ENCODE assay signal across 33 cellular contexts in genomic region chr9:33467526-33467925, GRCh38. TPM values are rescaled to one million over a fixed set of nuclear protein-coding genes. Genes with fewer than 3 reads are reported as not detected.
A peak's percentile ranks its signal among the peaks of the same experiment; 100 is the strongest.
DNase-seq lines count a peak whose midpoint lies in the region; ATAC-seq, FAIRE-seq and TF ChIP-seq lines count a peak whose summit lies in the region.
"Had no signal": no experiment of that assay in that cellular context is flagged by ENCODE, and none has a peak within 500 bp of the region (broad histone marks: within the 10 kb centered on the region; RNA-seq: fewer than 3 reads in every experiment).

No MANE protein-coding gene starts in this region.

- no peaks in the 10 kb centered on the region for H3K9me3 Mint-ChIP-seq in activated CD4-positive, alpha-beta memory T cell treated with anti-CD3 and anti-CD28 coated beads for 36 hours
- no peaks in the 10 kb centered on the region for H3K9me3 Mint-ChIP-seq in activated CD4-positive, alpha-beta memory T cell treated with anti-CD3 and anti-CD28 coated beads, Interleukin-2, amount 10 ng/mL, durations not matched to agents 7 days and 5 days
- H3K9me3 Mint-ChIP-seq: CD4-positive, CD25-positive, alpha-beta regulatory T cell; H9; nephron; T-helper 2 cell treated with Interferon-gamma antibody and Interleukin-4, amounts not matched to agents 5 μg/mL and 100 μg/mL, for 36 hours had no signal

- peak; percentile 3 for DNase-seq in activated CD4-positive, alpha-beta memory T cell treated with anti-CD3 and anti-CD28 coated beads for 36 hours
- DNase-seq in activated CD4-positive, alpha-beta memory T cell treated with anti-CD3 and anti-CD28 coated beads, Interleukin-2, amount 10 ng/mL, durations not matched to agents 7 days and 5 days: no peak
- DNase-seq in D721Med (ENCODE audit: insufficient read length, low spot score) (peak; percentile 16), RWPE1 (ENCODE audit: low spot score) (no peak), posterior vena cava (ENCODE audit: low spot score) (peak; percentile 55), NCI-H1694 (lab: John Stamatoyannopoulos, UW) (no peak), DMS79 treated with DMSO at 0.1 percent for 48 hours (lab: John Stamatoyannopoulos, UW) (no peak)
- DNase-seq: activated naive CD4-positive, alpha-beta T cell treated with Interleukin-2 at 50 U/mL for 16 hours; AML-193; Calu3; CD4-positive, CD25-positive, alpha-beta regulatory T cell; cerebellar nuclear complex; foreskin melanocyte; H9; islet precursor cell; KBM-7; NCI-H2081; NCI-H2227 treated with DMSO at 0.1 percent for 48 hours; NCI-H69; PC-3; small intestine; stimulated activated CD4-positive, alpha-beta T cell treated with anti-CD3 and anti-CD28 coated beads, Interleukin-1b, Interleukin-23, amount 100 ng/mL, for 48 hours; stimulated activated naive CD4-positive, alpha-beta T cell treated with Interleukin-2 at 50 U/mL for 16 hours had no signal

- H3K27me3 Mint-ChIP-seq in activated CD4-positive, alpha-beta memory T cell treated with anti-CD3 and anti-CD28 coated beads for 36 hours: no peaks in the 10 kb centered on the region
- no peaks in the 10 kb centered on the region for H3K27me3 Mint-ChIP-seq in activated CD4-positive, alpha-beta memory T cell treated with anti-CD3 and anti-CD28 coated beads, Interleukin-2, amount 10 ng/mL, durations not matched to agents 7 days and 5 days
- H3K27me3 Mint-ChIP-seq: CD4-positive, CD25-positive, alpha-beta regulatory T cell had no signal

- peak overlapping the region; percentile 61 for H3K27ac ChIP-seq in RWPE1
- H3K27ac ChIP-seq: body of pancreas, heart left ventricle, suprapubic skin had no signal

- peaks cover 53% of the 10 kb centered on the region for H3K36me3 Mint-ChIP-seq in activated CD4-positive, alpha-beta memory T cell treated with anti-CD3 and anti-CD28 coated beads for 36 hours
- peaks cover 53% of the 10 kb centered on the region for H3K36me3 Mint-ChIP-seq in activated CD4-positive, alpha-beta memory T cell treated with anti-CD3 and anti-CD28 coated beads, Interleukin-2, amount 10 ng/mL, durations not matched to agents 7 days and 5 days (ENCODE audit: low read depth)

- no peak for TF ChIP-seq CTCF in D721Med (IDR thresholded peaks at IDR 0.05; ENCODE audit: insufficient read depth, missing control alignments)
- no peak for TF ChIP-seq CTCF in RWPE1 (conservative IDR thresholded peaks at IDR 0.05; ENCODE audit: low read depth)

- FAIRE-seq in D721Med (lab: Jason Lieb, UNC): no peak
- FAIRE-seq: A204.1, endometrium, GM12878, small intestine had no signal

- CTCF ChIA-PET in activated CD4-positive, alpha-beta memory T cell treated with anti-CD3 and anti-CD28 coated beads for 36 hours (lab: Charles Lee): interaction anchor here (1.0 to 20.4 kb wide), 14 partner anchors 9 to 184 kb away, joined by 3 to 386 read pairs (median 8); partner anchors contain the start of genes ANKRD18B, AQP3 and AQP7
- CTCF ChIA-PET in activated CD4-positive, alpha-beta memory T cell treated with anti-CD3 and anti-CD28 coated beads, Interleukin-2, amount 10 ng/mL, durations not matched to agents 7 days and 5 days (lab: Charles Lee): interaction anchor here (1.1 to 8.2 kb wide), 16 partner anchors 11 to 180 kb away, joined by 3 to 189 read pairs (median 5); partner anchors contain the start of genes AQP3 and AQP7
- CTCF ChIA-PET in RWPE1 (lab: Yijun Ruan, JAX): interaction anchor here (0.9 to 2.5 kb wide), 10 partner anchors 15 to 277 kb away, joined by 3 to 33 read pairs (median 7); partner anchors contain the start of gene AQP3

- ATAC-seq in activated CD4-positive, CD25-positive, alpha-beta regulatory T cell treated with anti-CD3 and anti-CD28 coated beads, Interleukin-2, amount 50 U/mL, for 24 hours: no peak
- ATAC-seq: heart left ventricle, PC-3 had no signal

- no peak overlapping the region for H3K27ac Mint-ChIP-seq in activated CD4-positive, alpha-beta memory T cell treated with anti-CD3 and anti-CD28 coated beads for 36 hours
- H3K27ac Mint-ChIP-seq in activated CD4-positive, alpha-beta memory T cell treated with anti-CD3 and anti-CD28 coated beads, Interleukin-2, amount 10 ng/mL, durations not matched to agents 7 days and 5 days: no peak overlapping the region
- H3K27ac Mint-ChIP-seq: H9, nephron had no signal

- H3K4me3 Mint-ChIP-seq in activated CD4-positive, alpha-beta memory T cell treated with anti-CD3 and anti-CD28 coated beads for 36 hours: no peak overlapping the region
- no peak overlapping the region for H3K4me3 Mint-ChIP-seq in activated CD4-positive, alpha-beta memory T cell treated with anti-CD3 and anti-CD28 coated beads, Interleukin-2, amount 10 ng/mL, durations not matched to agents 7 days and 5 days
- H3K4me3 Mint-ChIP-seq: H9; T-helper 2 cell treated with Interferon-gamma antibody and Interleukin-4, amounts not matched to agents 5 μg/mL and 100 μg/mL, for 36 hours had no signal

- POLR2A ChIA-PET in activated CD4-positive, alpha-beta memory T cell treated with anti-CD3 and anti-CD28 coated beads for 36 hours (lab: Charles Lee): no interaction called here
- POLR2A ChIA-PET in activated CD4-positive, alpha-beta memory T cell treated with anti-CD3 and anti-CD28 coated beads, Interleukin-2, amount 10 ng/mL, durations not matched to agents 7 days and 5 days (lab: Charles Lee): interaction anchor here (1.0 to 2.5 kb wide), 7 partner anchors 11 to 93 kb away, joined by 3 to 24 read pairs (median 9); partner anchors contain the start of gene AQP3
- POLR2A ChIA-PET in RWPE1 (lab: Yijun Ruan, JAX; ENCODE audit: low non-redundant PET): no interaction called here

- intact Hi-C loops in activated CD4-positive, alpha-beta memory T cell treated with anti-CD3 and anti-CD28 coated beads for 36 hours (cut with micrococcal nuclease): no loop called here
- intact Hi-C loops in posterior vena cava (cut with DNase I): loop anchor here in 1 of 2 donors (10.0 kb wide), 1 partner anchor 93 kb away; no protein-coding TSS in a partner anchor

- peaks cover 12% of the 10 kb centered on the region for H3K4me1 Mint-ChIP-seq in activated CD4-positive, alpha-beta memory T cell treated with anti-CD3 and anti-CD28 coated beads for 36 hours (ENCODE audit: low read depth)
- peaks cover 13% of the 10 kb centered on the region for H3K4me1 Mint-ChIP-seq in activated CD4-positive, alpha-beta memory T cell treated with anti-CD3 and anti-CD28 coated beads, Interleukin-2, amount 10 ng/mL, durations not matched to agents 7 days and 5 days
- H3K4me1 Mint-ChIP-seq: nephron had no signal

RNA-seq across cellular contexts. Expression of gene NOL6, which starts 6.2 kb away (rescaled TPM):
- 10 to 100 TPM; 38.1 to 39.7 TPM for total RNA-seq in activated CD4-positive, alpha-beta memory T cell treated with anti-CD3 and anti-CD28 coated beads for 36 hours
- total RNA-seq in activated CD4-positive, alpha-beta memory T cell treated with anti-CD3 and anti-CD28 coated beads, Interleukin-2, amount 10 ng/mL, durations not matched to agents 7 days and 5 days: 10 to 100 TPM; 21.6 to 22.4 TPM
- total RNA-seq in posterior vena cava: 10 to 100 TPM; 20.9 to 24.8 TPM

RNA-seq across cellular contexts. Expression of gene AQP3, which starts 20.1 kb away (rescaled TPM):
- total RNA-seq in activated CD4-positive, alpha-beta memory T cell treated with anti-CD3 and anti-CD28 coated beads for 36 hours: 10 to 100 TPM; 19.4 to 20.2 TPM
- total RNA-seq in activated CD4-positive, alpha-beta memory T cell treated with anti-CD3 and anti-CD28 coated beads, Interleukin-2, amount 10 ng/mL, durations not matched to agents 7 days and 5 days: 100 to 1,000 TPM; 162 to 167 TPM
- 1 to 10 TPM; 5.5 to 8.4 TPM for total RNA-seq in posterior vena cava

RNA-seq across cellular contexts. Expression of gene ANKRD18B, which starts 56.5 kb away (rescaled TPM):
- total RNA-seq in activated CD4-positive, alpha-beta memory T cell treated with anti-CD3 and anti-CD28 coated beads for 36 hours: 1 to 10 TPM in 1 of 2 experiments, under 1 TPM in 1; 0.31 to 1.5 TPM
- total RNA-seq in activated CD4-positive, alpha-beta memory T cell treated with anti-CD3 and anti-CD28 coated beads, Interleukin-2, amount 10 ng/mL, durations not matched to agents 7 days and 5 days: 1 to 10 TPM; 1.1 to 2.1 TPM
- not detected for total RNA-seq in posterior vena cava
- total RNA-seq: CD4-positive, CD25-positive, alpha-beta regulatory T cell; GM12878; Right ventricle myocardium inferior had no signal

Comparison
In these comparisons a context has a peak if more than half of its experiments do, and no peak if none do; other contexts are left out.
1. DNase-seq: peak in activated CD4-positive, alpha-beta memory T cell treated with anti-CD3 and anti-CD28 coated beads for 36 hours (single experiment), D721Med (single experiment) and posterior vena cava (single experiment); none in activated CD4-positive, alpha-beta memory T cell treated with anti-CD3 and anti-CD28 coated beads, Interleukin-2, amount 10 ng/mL, durations not matched to agents 7 days and 5 days (single experiment), RWPE1 (single experiment), NCI-H1694 (single experiment) and DMS79 treated with DMSO at 0.1 percent for 48 hours (single experiment).
2. RNA of gene AQP3, which starts 20.1 kb away (total RNA-seq): 162 to 167 TPM in activated CD4-positive, alpha-beta memory T cell treated with anti-CD3 and anti-CD28 coated beads, Interleukin-2, amount 10 ng/mL, durations not matched to agents 7 days and 5 days; 19.4 to 20.2 TPM in activated CD4-positive, alpha-beta memory T cell treated with anti-CD3 and anti-CD28 coated beads for 36 hours and 5.5 to 8.4 TPM in posterior vena cava; every median in the first group is over 4 times any median in the second.